ENCODE assay signal across 9 cellular contexts in genomic region chr10:68902382-68902781, GRCh38. TPM values are rescaled to one million over a fixed set of nuclear protein-coding genes. Genes with fewer than 3 reads are reported as not detected.
DNase-seq lines count a peak whose midpoint lies in the region; ATAC-seq, FAIRE-seq and TF ChIP-seq lines count a peak whose summit lies in the region.
"Had no signal": no experiment of that assay in that cellular context is flagged by ENCODE, and none has a peak within 500 bp of the region (broad histone marks: within the 10 kb centered on the region; RNA-seq: fewer than 3 reads in every experiment).

No MANE protein-coding gene starts in this region.

- intact Hi-C loops in thyroid gland (cut with DNase I) = no loop called here

- no peak overlapping the region for H2BK5ac ChIP-seq in mesenchymal stem cell (ENCODE audit: low read depth, low read length, poor library complexity, severe bottlenecking)

- H2BK15ac ChIP-seq in mesenchymal stem cell (ENCODE audit: low read depth, poor library complexity, severe bottlenecking) = no peak overlapping the region

- H3K27me3 Mint-ChIP-seq in activated naive CD8-positive, alpha-beta T cell treated with anti-CD3 and anti-CD28 coated beads, Interleukin-2, amount 50 U/mL, for 24 hours = no peaks in the 10 kb centered on the region

- CTCF ChIA-PET in A549 (lab: Yijun Ruan, JAX) = interaction anchor here (0.7 kb wide), 1 partner anchor 16 kb away, joined by 3 read pairs; no protein-coding TSS in a partner anchor

- no peak overlapping the region for H2BK12ac ChIP-seq in mesenchymal stem cell (ENCODE audit: low read length in 2 of 2)

- H3K23ac ChIP-seq in mesenchymal stem cell (ENCODE audit: low read length in 2 of 2) = no peak overlapping the region

- H3K36me3 ChIP-seq in HAP-1 (replicated peaks) = peaks cover 18% of the 10 kb centered on the region
- H3K36me3 ChIP-seq in mesenchymal stem cell (ENCODE audit: control insufficient read depth in 1 of 2, insufficient read depth in 2 of 2, low read depth in 1 of 2, low read length in 2 of 2) = peaks cover 0 to 15% of the 10 kb centered on the region in 2 experiments
- H3K36me3 ChIP-seq in thyroid gland = peaks cover 0 to 2% of the 10 kb centered on the region in 2 donors

- no peak overlapping the region for H4K91ac ChIP-seq in mesenchymal stem cell (ENCODE audit: low read length)

- H2BK120ac ChIP-seq in mesenchymal stem cell (ENCODE audit: low read depth, low read length) = no peak overlapping the region

- no peak for TF ChIP-seq RAD21 in A549 (conservative IDR thresholded peaks at IDR 0.05 in 1 of 2, IDR thresholded peaks at IDR 0.05 in 1 of 2)

- no peaks in the 10 kb centered on the region for H3K9me3 ChIP-seq in A549
- no peaks in the 10 kb centered on the region for H3K9me3 ChIP-seq in HAP-1
- H3K9me3 ChIP-seq in mesenchymal stem cell (ENCODE audit: control insufficient read depth, low read length) = no peaks in the 10 kb centered on the region
- H3K9me3 ChIP-seq in thyroid gland = no peaks in the 10 kb centered on the region

- H2AFZ ChIP-seq in mesenchymal stem cell (ENCODE audit: low read depth, low read length) = no peak overlapping the region

- TF ChIP-seq EP300 in A549 (IDR thresholded peaks at IDR 0.05) = no peak

- no peaks in the 10 kb centered on the region for H3K27me3 ChIP-seq in HAP-1 (ENCODE audit: low read depth)
- no peaks in the 10 kb centered on the region for H3K27me3 ChIP-seq in mesenchymal stem cell (ENCODE audit: control insufficient read depth in 1 of 2, insufficient read depth in 1 of 2, low read length in 2 of 2)
- no peaks in the 10 kb centered on the region for H3K27me3 ChIP-seq in thyroid gland

- H4K8ac ChIP-seq in mesenchymal stem cell (ENCODE audit: low read length) = no peak overlapping the region

- H3K4me3 Mint-ChIP-seq in activated naive CD8-positive, alpha-beta T cell treated with anti-CD3 and anti-CD28 coated beads, Interleukin-2, amount 50 U/mL, for 24 hours = peak overlapping the region; percentile 93

- POLR2A ChIA-PET in A549 (lab: Yijun Ruan, JAX) = interaction anchor here (0.6 kb wide), 1 partner anchor 355 kb away, joined by 4 read pairs; no protein-coding TSS in a partner anchor

- H3K18ac ChIP-seq in mesenchymal stem cell (ENCODE audit: low read depth in 1 of 2, low read length in 2 of 2) = no peak overlapping the region

- no peak overlapping the region for H2AK5ac ChIP-seq in mesenchymal stem cell (ENCODE audit: low read length, severe bottlenecking)

- H3K4me1 ChIP-seq in A549 = peaks cover 9% of the 10 kb centered on the region; the same call in 2 of the 3 replicates
- peaks cover 12% of the 10 kb centered on the region for H3K4me1 ChIP-seq in HAP-1
- H3K4me1 ChIP-seq in mesenchymal stem cell (ENCODE audit: control insufficient read depth, insufficient read depth, low read depth, low read length) = peaks cover 4% of the 10 kb centered on the region
- peaks cover 6 to 11% of the 10 kb centered on the region in 2 donors for H3K4me1 ChIP-seq in thyroid gland

- H3K4ac ChIP-seq in mesenchymal stem cell (ENCODE audit: low read depth in 1 of 2, low read length in 2 of 2) = no peak overlapping the region

- TF ChIP-seq CTCF in A549 (IDR thresholded peaks at IDR 0.05) = no peak
- no peak for TF ChIP-seq CTCF in thyroid gland (IDR thresholded peaks at IDR 0.05)

- no peak for DNase-seq in A549 (ENCODE audit: low read depth in 1 of 2, low spot score in 1 of 2)
- DNase-seq in HAP-1 (ENCODE audit: low spot score in 2 of 2) = no peak
- no peak for DNase-seq in activated naive CD8-positive, alpha-beta T cell treated with anti-CD3 and anti-CD28 coated beads, Interleukin-2, amount 50 U/mL, for 24 hours
- no peak for DNase-seq in mesenchymal stem cell
- DNase-seq in thyroid gland = no peak
- DNase-seq: activated CD8-positive, alpha-beta memory T cell treated with anti-CD3 and anti-CD28 coated beads for 24 hours had no signal

- 56% methylated on average over 5 of the region's 5 CpGs for WGBS in A549 (ENCODE audit: missing lambda C conversion rate)
- WGBS in mesenchymal stem cell = 71% methylated on average over 5 of the region's 5 CpGs
- WGBS in thyroid gland, 2 donors = 72 to 77% methylated on average over 5 of the region's 5 CpGs

- H3K4me2 ChIP-seq in A549 = peak overlapping the region; percentile 94
- peak overlapping the region; percentile 83 for H3K4me2 ChIP-seq in mesenchymal stem cell (ENCODE audit: low read length, poor library complexity, severe bottlenecking)

- peak overlapping the region; percentile 95 for H3K27ac Mint-ChIP-seq in activated naive CD8-positive, alpha-beta T cell treated with anti-CD3 and anti-CD28 coated beads, Interleukin-2, amount 50 U/mL, for 24 hours

- peaks cover 51% of the 10 kb centered on the region for H3K4me1 Mint-ChIP-seq in activated naive CD8-positive, alpha-beta T cell treated with anti-CD3 and anti-CD28 coated beads, Interleukin-2, amount 50 U/mL, for 24 hours

- no peak for TF ChIP-seq POLR2A in A549 (IDR thresholded peaks at IDR 0.05; ENCODE audit: low read length)
- TF ChIP-seq POLR2A in thyroid gland (IDR thresholded peaks at IDR 0.05) = no peak

- no peaks in the 10 kb centered on the region for H3K79me1 ChIP-seq in mesenchymal stem cell (replicated peaks; ENCODE audit: low read length, poor library complexity, severe bottlenecking)

- peak overlapping the region; percentile 97 for H3K9ac ChIP-seq in mesenchymal stem cell (ENCODE audit: low read length)

- no peak overlapping the region for H3K14ac ChIP-seq in mesenchymal stem cell (ENCODE audit: low read length in 2 of 2)

- in situ Hi-C loops in HAP-1 (cut with MboI; ENCODE audit: low sequenced_read_pairs) = no loop called here

- no peak for ATAC-seq in A549
- no peak for ATAC-seq in activated naive CD8-positive, alpha-beta T cell treated with anti-CD3 and anti-CD28 coated beads, Interleukin-2, amount 50 U/mL, for 24 hours
- ATAC-seq in HG02981 (IDR thresholded peaks at IDR 0.05; ENCODE audit: unreplicated experiment) = no peak
- no peak for ATAC-seq in HG02678 (IDR thresholded peaks at IDR 0.05; ENCODE audit: unreplicated experiment)
- ATAC-seq in GM19023 (IDR thresholded peaks at IDR 0.05; ENCODE audit: unreplicated experiment) = no peak

- H3K27ac ChIP-seq in A549 (peak overlapping the region in 1 of 2 experiments; percentile 96; a peak in 3 of 6 replicates), mesenchymal stem cell (ENCODE audit: low read length, poor library complexity, severe bottlenecking) (no peak overlapping the region), thyroid gland (no peak overlapping the region)

- no peaks in the 10 kb centered on the region for H3K9me3 Mint-ChIP-seq in activated naive CD8-positive, alpha-beta T cell treated with anti-CD3 and anti-CD28 coated beads, Interleukin-2, amount 50 U/mL, for 24 hours

- H3K4me3 ChIP-seq in A549 (peak overlapping the region; percentile 91; the same call in 2 of the 3 replicates), HAP-1 (peak overlapping the region; percentile 80), mesenchymal stem cell (ENCODE audit: insufficient read depth in 1 of 2, low read depth in 1 of 2, low read length in 2 of 2) (peak overlapping the region in 1 of 2 experiments; percentile 87), thyroid gland (replicated peaks in 1 of 3) (no peak overlapping the region)

- FAIRE-seq in A549 (lab: Jason Lieb, UNC) = no peak

- H3K36me3 Mint-ChIP-seq in activated naive CD8-positive, alpha-beta T cell treated with anti-CD3 and anti-CD28 coated beads, Interleukin-2, amount 50 U/mL, for 24 hours (ENCODE audit: low read depth) = peaks cover 30% of the 10 kb centered on the region

TF ChIP-seq in A549, 52 proteins besides CTCF, POLR2A, EP300 and RAD21 (continues in another document):
- TF ChIP-seq HES2 (IDR thresholded peaks at IDR 0.05) (no peak), PHF8 (IDR thresholded peaks at IDR 0.05; ENCODE audit: borderline replicate concordance, low read depth) (no peak), EHMT2 (IDR thresholded peaks at IDR 0.05; ENCODE audit: low read depth) (no peak), RCOR1 (IDR thresholded peaks at IDR 0.05; ENCODE audit: low read depth, low read length) (no peak), RNF2 (IDR thresholded peaks at IDR 0.05; ENCODE audit: borderline replicate concordance, low read depth) (no peak), HOXB5 (CRISPR knock-in tag; IDR thresholded peaks at IDR 0.05) (no peak), BCL3 (IDR thresholded peaks at IDR 0.05) (no peak), HDAC2 (IDR thresholded peaks at IDR 0.05) (no peak), CBX2 (IDR thresholded peaks at IDR 0.05; ENCODE audit: borderline replicate concordance, low read depth) (no peak)

RNA-seq across cellular contexts. Expression of gene DDX50, which starts 1.3 kb away (rescaled TPM):
- 50.7 and 64.6 TPM in 2 replicates for polyA plus RNA-seq in A549 (2011; rRNA removed)
- polyA plus RNA-seq in A549 (2012; cell fraction: cytosol; rRNA removed) = 18.0 and 22.4 TPM in 2 replicates
- 8.9 and 11.6 TPM in 2 replicates for polyA plus RNA-seq in A549 (2012; cell fraction: nucleus; rRNA removed)
- polyA plus RNA-seq in A549 (2017; fragmentation: RNase III; extraction: RNeasy Plus Mini Kit Qiagen cat#74134 plus additional on column Dnase treatment) = 35.1 to 36.1 TPM (median 35.6 TPM) in 3 replicates
- 19.5 and 21.8 TPM in 2 replicates for polyA minus RNA-seq in A549 (2011; rRNA and poly(A)+ RNA removed)
- polyA plus RNA-seq in mesenchymal stem cell (2013, experiment 1 of 2) = 32.5 TPM
- 32.6 TPM for polyA plus RNA-seq in mesenchymal stem cell (2013, experiment 2 of 2)
- total RNA-seq in thyroid gland = 10 to 100 TPM; 36.3 to 51.3 (median 41.7) TPM

RNA-seq across cellular contexts. Expression of gene DDX21, which starts 53.6 kb away (rescaled TPM):
- polyA plus RNA-seq in A549 (2011; rRNA removed) = 142 and 218 TPM in 2 replicates
- polyA plus RNA-seq in A549 (2012; cell fraction: cytosol; rRNA removed) = 41.2 and 41.5 TPM in 2 replicates
- polyA plus RNA-seq in A549 (2012; cell fraction: nucleus; rRNA removed) = 25.9 and 44.9 TPM in 2 replicates
- 113 to 137 TPM (median 113 TPM) in 3 replicates for polyA plus RNA-seq in A549 (2017; fragmentation: RNase III; extraction: RNeasy Plus Mini Kit Qiagen cat#74134 plus additional on column Dnase treatment)
- 61.4 and 61.6 TPM in 2 replicates for polyA minus RNA-seq in A549 (2011; rRNA and poly(A)+ RNA removed)
- 56.6 TPM for polyA plus RNA-seq in mesenchymal stem cell (2013, experiment 1 of 2)
- polyA plus RNA-seq in mesenchymal stem cell (2013, experiment 2 of 2) = 56.2 TPM
- 10 to 100 TPM; 30.9 to 56.1 (median 38.1) TPM for total RNA-seq in thyroid gland

Comparison
In these comparisons a context has a peak if more than half of its experiments do, and no peak if none do; other contexts are left out.
1. H3K4me3 ChIP-seq: peak in A549 (single experiment) and HAP-1 (single experiment); none in thyroid gland (0 of 3).